1 cellular context compared by ENCODE assay signal in genomic region chr9:125829743-125830142, GRCh38.
TF ChIP-seq lines count a peak whose summit lies in the region.

No MANE protein-coding gene starts in this region.

TF ChIP-seq in WTC11, 78 proteins besides CTCF, POLR2A, EP300 and RAD21 (continued from another document):
- TF ChIP-seq ZNF512 (CRISPR knock-in tag; IDR thresholded peaks at IDR 0.05; ENCODE audit: borderline replicate concordance) = no peak
- no peak for TF ChIP-seq USF1 (CRISPR knock-in tag; IDR thresholded peaks at IDR 0.05)
- no peak for TF ChIP-seq ELF4 (CRISPR knock-in tag; IDR thresholded peaks at IDR 0.05; ENCODE audit: low read depth)
- TF ChIP-seq HMGXB4 (CRISPR knock-in tag; IDR thresholded peaks at IDR 0.05) = no peak
TF ChIP-seq in WTC11: peak in this region for 0.
